8 cellular contexts compared by ENCODE assay signal in genomic region chr2:99154643-99155536, GRCh38. TPM values are rescaled to one million over a fixed set of nuclear protein-coding genes. Genes with fewer than 3 reads are reported as not detected.
A peak's percentile ranks its signal among the peaks of the same experiment; 100 is the strongest.
DNase-seq lines count a peak whose midpoint lies in the region; ATAC-seq, FAIRE-seq and TF ChIP-seq lines count a peak whose summit lies in the region.

Gene LIPT1, plus strand, starts transcription at chr2:99154967. Its CDS starts 6,991 bp downstream, at chr2:99161958.
Gene TSGA10, minus strand, starts transcription at chr2:99154942. Its CDS starts 45,503 bp downstream, at chr2:99109439.

- peak within 1 kb of the TSS; percentile 82 for H3K4me3 ChIP-seq in WI38 (ENCODE audit: low read depth, low read length)
- H3K4me3 ChIP-seq in bronchial epithelial cell (ENCODE audit: low read depth, low read length) = peak within 1 kb of the TSS; percentile 68

- DNase-seq in AG08395 (ENCODE audit: low spot score) (peak; percentile 97), NCI-H2196 (lab: John Stamatoyannopoulos, UW; ENCODE audit: unreplicated experiment) (peak; percentile 93), bronchial epithelial cell (ENCODE audit: low read depth) (peak; percentile 78), iPS-NIHi7 (ENCODE audit: extremely low spot score) (peak; percentile 93), smooth muscle cell of the brain vasculature (ENCODE audit: low read depth, low spot score) (peak; percentile 65)

- no peaks in the 10 kb centered on the region for H3K36me3 ChIP-seq in bronchial epithelial cell (ENCODE audit: control insufficient read depth, insufficient read depth, low read length)

- no peaks in the 10 kb centered on the region for H3K27me3 ChIP-seq in bronchial epithelial cell (ENCODE audit: control insufficient read depth, insufficient read depth, low read length)

- ATAC-seq in GM18873 (IDR thresholded peaks at IDR 0.05; ENCODE audit: low FRiP score, unreplicated experiment) (peak; percentile 91), HG03135 (IDR thresholded peaks at IDR 0.05; ENCODE audit: unreplicated experiment) (peak; percentile 90)

- no peak for FAIRE-seq in bronchial epithelial cell (lab: Jason Lieb, UNC)

- TF ChIP-seq CTCF in WI38 (IDR thresholded peaks at IDR 0.05; ENCODE audit: low read depth, low read length) (no peak), bronchial epithelial cell (IDR thresholded peaks at IDR 0.05; ENCODE audit: insufficient read depth, low read length, severe bottlenecking) (peak; percentile 16)

RNA-seq across cellular contexts. Expression of gene LIPT1, which starts in this region (rescaled TPM):
- 4.2 and 4.5 TPM in 2 replicates for total RNA-seq in bronchial epithelial cell

RNA-seq across cellular contexts. Expression of gene TSGA10, which starts in this region (rescaled TPM):
- 3.4 and 8.4 TPM in 2 replicates for total RNA-seq in bronchial epithelial cell

Comparison
In these comparisons a context has a peak if more than half of its experiments do, and no peak if none do; other contexts are left out.
1. Peak in every context shown above with its lines: DNase-seq, ATAC-seq and H3K4me3 ChIP-seq.